ENCODE assay signal across 23 cellular contexts in the genomic region with DNA sequence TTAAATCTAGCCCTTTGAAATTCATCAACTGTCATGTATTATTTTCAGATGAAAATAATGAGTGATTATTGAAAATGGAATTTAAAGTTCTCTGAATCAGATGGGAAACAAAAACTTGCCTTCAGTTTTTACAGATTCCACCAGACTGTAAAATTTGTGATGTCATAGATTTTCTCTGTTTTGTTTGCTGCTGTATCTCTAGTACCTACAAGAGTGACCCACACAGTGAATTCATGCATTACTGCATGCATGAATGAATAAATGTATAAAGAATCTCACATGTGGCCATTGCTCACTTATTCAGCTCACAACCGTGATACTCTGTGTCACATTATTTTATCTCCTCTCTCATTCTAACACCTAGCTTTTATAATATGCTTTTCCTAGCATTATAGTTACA.
"Had no signal": no experiment of that assay in that cellular context is flagged by ENCODE, and none has a peak within 500 bp of the region (broad histone marks: within the 10 kb centered on the region; RNA-seq: fewer than 3 reads in every experiment).

No MANE protein-coding gene starts in this region.

- H3K27ac Mint-ChIP-seq: memory B cell; natural killer cell; neural progenitor cell; stimulated activated naive B cell treated with anti-CD40 and anti-IgM and Interleukin-4, amounts not matched to agents 10 μg/mL and 1 μg/mL and 100 μg/mL, for 72 hours; stimulated activated naive CD8-positive, alpha-beta T cell treated with anti-CD3 and anti-CD28 coated beads, Interleukin-15, amount 100 ng/mL, for 72 hours had no signal

- H3K9me3 Mint-ChIP-seq: memory B cell; neural progenitor cell; stimulated activated naive B cell treated with anti-CD40 and anti-IgM and Interleukin-4, amounts not matched to agents 10 μg/mL and 1 μg/mL and 100 μg/mL, for 72 hours; stimulated activated naive CD8-positive, alpha-beta T cell treated with anti-CD3 and anti-CD28 coated beads, Interleukin-15, amount 100 ng/mL, for 72 hours had no signal

- H3K9me3 ChIP-seq: heart right ventricle, left ventricle myocardium inferior, lower lobe of right lung, ovary, thoracic aorta, transverse colon had no signal

- FAIRE-seq: frontal cortex had no signal

- H3K4me3 ChIP-seq: coronary artery, heart right ventricle, left ventricle myocardium inferior, lower lobe of right lung, neural progenitor cell, ovary, thoracic aorta, transverse colon had no signal

- H3K4me1 Mint-ChIP-seq: memory B cell; natural killer cell; neural progenitor cell; stimulated activated naive B cell treated with anti-CD40 and anti-IgM and Interleukin-4, amounts not matched to agents 10 μg/mL and 1 μg/mL and 100 μg/mL, for 72 hours; stimulated activated naive CD8-positive, alpha-beta T cell treated with anti-CD3 and anti-CD28 coated beads, Interleukin-15, amount 100 ng/mL, for 72 hours had no signal

- H3K27me3 ChIP-seq: heart right ventricle, neural progenitor cell, ovary, transverse colon had no signal

- ATAC-seq: esophagus mucosa; heart right ventricle; left cardiac atrium; lower lobe of right lung; natural killer cell; sciatic nerve; stimulated activated naive B cell treated with anti-CD40 and anti-IgM and Interleukin-4, amounts not matched to agents 10 μg/mL and 1 μg/mL and 100 μg/mL, for 72 hours; stimulated activated naive CD8-positive, alpha-beta T cell treated with anti-CD3 and anti-CD28 coated beads, Interleukin-15, amount 100 ng/mL, for 72 hours had no signal

- H3K4me1 ChIP-seq: heart right ventricle, left ventricle myocardium inferior, lower lobe of right lung, neural progenitor cell, transverse colon had no signal

- H3K36me3 ChIP-seq: heart right ventricle, left ventricle myocardium inferior, lower lobe of right lung, neural progenitor cell, ovary, thoracic aorta, transverse colon had no signal

- H3K27me3 Mint-ChIP-seq: memory B cell; stimulated activated naive B cell treated with anti-CD40 and anti-IgM and Interleukin-4, amounts not matched to agents 10 μg/mL and 1 μg/mL and 100 μg/mL, for 72 hours; stimulated activated naive CD8-positive, alpha-beta T cell treated with anti-CD3 and anti-CD28 coated beads, Interleukin-15, amount 100 ng/mL, for 72 hours had no signal

- H2AFZ ChIP-seq: neural progenitor cell had no signal

- H3K9ac ChIP-seq: neural progenitor cell had no signal

- H3K27ac ChIP-seq: coronary artery, heart right ventricle, left ventricle myocardium inferior, lower lobe of right lung, neural progenitor cell, ovary, thoracic aorta, transverse colon had no signal

- DNase-seq: effector CD8-positive, alpha-beta T cell; heart right ventricle; hypothalamus; islet precursor cell; left cardiac atrium; left ventricle myocardium inferior; lower lobe of right lung; natural killer cell; nucleus accumbens; ovary; stimulated activated CD4-positive, alpha-beta T cell treated with anti-CD3 and anti-CD28 coated beads, Interleukin-2, amount 100 ng/mL, for 24 hours; stimulated activated CD4-positive, alpha-beta T cell treated with anti-CD3 and anti-CD28 coated beads, Interleukin-4, amount 100 ng/mL, for 4 hours; stimulated activated naive B cell treated with anti-CD40 and anti-IgM and Interleukin-4, amounts not matched to agents 10 μg/mL and 1 μg/mL and 100 μg/mL, for 72 hours; stimulated activated naive CD8-positive, alpha-beta T cell treated with anti-CD3 and anti-CD28 coated beads, Interleukin-15, amount 100 ng/mL, for 72 hours; transverse colon had no signal

- H3K4me3 Mint-ChIP-seq: memory B cell; mesothelial cell of epicardium; natural killer cell; neural progenitor cell; stimulated activated naive B cell treated with anti-CD40 and anti-IgM and Interleukin-4, amounts not matched to agents 10 μg/mL and 1 μg/mL and 100 μg/mL, for 72 hours; stimulated activated naive CD8-positive, alpha-beta T cell treated with anti-CD3 and anti-CD28 coated beads, Interleukin-15, amount 100 ng/mL, for 72 hours had no signal

- H3K4me2 ChIP-seq: neural progenitor cell had no signal

- H3K36me3 Mint-ChIP-seq: memory B cell; mesothelial cell of epicardium; natural killer cell; neural progenitor cell; stimulated activated naive B cell treated with anti-CD40 and anti-IgM and Interleukin-4, amounts not matched to agents 10 μg/mL and 1 μg/mL and 100 μg/mL, for 72 hours had no signal
